Comparison of ENCODE assay signal across 10 cellular contexts in genomic region chr2:111071480-111072143, GRCh38. TPM values are rescaled to one million over a fixed set of nuclear protein-coding genes. Genes with fewer than 3 reads are reported as not detected.
DNase-seq lines count a peak whose midpoint lies in the region; ATAC-seq, FAIRE-seq and TF ChIP-seq lines count a peak whose summit lies in the region.
"Had no signal": no experiment of that assay in that cellular context is flagged by ENCODE, and none has a peak within 500 bp of the region (broad histone marks: within the 10 kb centered on the region; RNA-seq: fewer than 3 reads in every experiment).

No MANE protein-coding gene starts in this region.

- H3K36me3 Mint-ChIP-seq in activated naive CD8-positive, alpha-beta T cell treated with anti-CD3 and anti-CD28 coated beads for 36 hours = peaks cover 2% of the 10 kb centered on the region

- in situ Hi-C loops in GM12878 (cut with MboI) = no loop called here

- intact Hi-C loops in GM12878 (cut with micrococcal nuclease; ENCODE audit: unreplicated experiment) = no loop called here
- intact Hi-C loops in lower lobe of right lung (cut with DNase I) = no loop called here
- intact Hi-C loops in posterior vena cava (cut with DNase I) = no loop called here

- 17% methylated on average over 4 of the region's 4 CpGs for WGBS in GM12878 (ENCODE audit: insufficient coverage, insufficient replicate concordance, low lambda C conversion rate, missing lambda C conversion rate)

- no peak overlapping the region for H2AFZ ChIP-seq in GM12878 (ENCODE audit: control insufficient read depth, low read depth, low read length)

- H3K4me3 ChIP-seq in GM12878 = no peak overlapping the region
- H3K4me3 ChIP-seq in lower lobe of right lung = no peak overlapping the region
- H3K4me3 ChIP-seq: dorsolateral prefrontal cortex had no signal

- CTCF ChIA-PET in GM12878 (lab: Yijun Ruan, JAX) = interaction anchor here (0.6 to 3.7 kb wide), 5 partner anchors 15 to 258 kb away, joined by 3 to 13 read pairs (median 3); no protein-coding TSS in a partner anchor

- no peak overlapping the region for H3K27ac ChIP-seq in GM12878 (ENCODE audit: control insufficient read depth, insufficient read depth)
- peak overlapping the region; percentile 59 for H3K27ac ChIP-seq in lower lobe of right lung
- H3K27ac ChIP-seq: dorsolateral prefrontal cortex had no signal

- TF ChIP-seq POLR2A in GM12878 (IDR thresholded peaks at IDR 0.05; ENCODE audit: low read depth, low read length) = no peak

- DNase-seq in AG08395 (ENCODE audit: low spot score) (peak; percentile 67), HPDE6-E6E7 (ENCODE audit: extremely low spot score) (peak; percentile 31), GM12878 (ENCODE audit: low read depth, low spot score) (peak; percentile 35), lower lobe of right lung (no peak), GF-D8 (lab: John Stamatoyannopoulos, UW) (no peak), posterior vena cava (ENCODE audit: low spot score) (no peak)
- no peak for DNase-seq in activated naive CD8-positive, alpha-beta T cell treated with anti-CD3 and anti-CD28 coated beads for 36 hours
- DNase-seq: dorsolateral prefrontal cortex; stimulated activated CD4-positive, alpha-beta T cell treated with anti-CD3 and anti-CD28 coated beads, Interleukin-4, amount 100 ng/mL, for 24 hours had no signal

- no peaks in the 10 kb centered on the region for H3K79me2 ChIP-seq in GM12878 (ENCODE audit: control insufficient read depth, insufficient read depth, low read length)

- H3K9ac ChIP-seq in GM12878 (ENCODE audit: control insufficient read depth, insufficient read depth, low read length) = no peak overlapping the region

- H3K27me3 ChIP-seq in GM12878 (replicated peaks in 1 of 2; ENCODE audit: control insufficient read depth in 2 of 2, insufficient read depth in 2 of 2, low read length in 1 of 2) (no peaks in the 10 kb centered on the region), lower lobe of right lung (ENCODE audit: low read depth) (no peaks in the 10 kb centered on the region)
- H3K27me3 ChIP-seq: dorsolateral prefrontal cortex had no signal

- no peaks in the 10 kb centered on the region for H3K4me1 Mint-ChIP-seq in activated naive CD8-positive, alpha-beta T cell treated with anti-CD3 and anti-CD28 coated beads for 36 hours

- POLR2A ChIA-PET in GM12878 (lab: Charles Lee) = no interaction called here

- H3K9me3 Mint-ChIP-seq in activated naive CD8-positive, alpha-beta T cell treated with anti-CD3 and anti-CD28 coated beads for 36 hours = peaks cover 22% of the 10 kb centered on the region

- RAD21 ChIA-PET in GM12878 (lab: Charles Lee; ENCODE audit: unreplicated experiment) = interaction anchor here (0.9 to 1.2 kb wide), 3 partner anchors 14 to 45 kb away, joined by 3 to 4 read pairs (median 3); no protein-coding TSS in a partner anchor

- SMC1A ChIA-PET in GM12878 (lab: Charles Lee; ENCODE audit: uncharacterized antibody, unreplicated experiment) = interaction anchor here (0.6 to 1.8 kb wide), 6 partner anchors 9 to 116 kb away, joined by 3 to 6 read pairs (median 4); no protein-coding TSS in a partner anchor

- peaks cover 5% of the 10 kb centered on the region for H3K27me3 Mint-ChIP-seq in activated naive CD8-positive, alpha-beta T cell treated with anti-CD3 and anti-CD28 coated beads for 36 hours

- no TSS peak for BruUV-seq in GM12878 (replicated peaks; lab: Mats Ljungman, UMichigan)

- no peak overlapping the region for H3K4me2 ChIP-seq in GM12878 (ENCODE audit: control insufficient read depth, insufficient read depth)

- H3K27ac Mint-ChIP-seq in activated naive CD8-positive, alpha-beta T cell treated with anti-CD3 and anti-CD28 coated beads for 36 hours = no peak overlapping the region

- peaks cover 7% of the 10 kb centered on the region; the same call in 2 of the 3 replicates for H3K9me3 ChIP-seq in GM12878 (replicated peaks; ENCODE audit: control insufficient read depth, insufficient read depth, low read length)
- no peaks in the 10 kb centered on the region for H3K9me3 ChIP-seq in lower lobe of right lung

- peak; percentile 52 for FAIRE-seq in GM12878 (lab: Jason Lieb, UNC)

- TF ChIP-seq CTCF in GM12878 (IDR thresholded peaks at IDR 0.05 in 2 of 3, conservative IDR thresholded peaks at IDR 0.05 in 1 of 3; ENCODE audit: control insufficient read depth in 2 of 3, extremely low read depth in 1 of 3, insufficient read depth in 1 of 3, low read depth in 3 of 3, low read length in 3 of 3) (no peak), lower lobe of right lung (IDR thresholded peaks at IDR 0.05) (no peak)

- H3K4me1 ChIP-seq in GM12878 (ENCODE audit: control insufficient read depth, insufficient read depth, low read length) = no peaks in the 10 kb centered on the region
- H3K4me1 ChIP-seq in lower lobe of right lung = peaks cover 17% of the 10 kb centered on the region

- no peak overlapping the region for H3K4me3 Mint-ChIP-seq in activated naive CD8-positive, alpha-beta T cell treated with anti-CD3 and anti-CD28 coated beads for 36 hours

- ATAC-seq in GM12878 (peak; percentile 83), lower lobe of right lung (peak; percentile 73 to 75), HG03520 (IDR thresholded peaks at IDR 0.05; ENCODE audit: unreplicated experiment) (no peak)

- no peak for TF ChIP-seq RAD21 in GM12878 (IDR thresholded peaks at IDR 0.05; ENCODE audit: insufficient read depth, low read depth, low read length)

- TF ChIP-seq EP300 in GM12878 (IDR thresholded peaks at IDR 0.05; ENCODE audit: borderline replicate concordance in 1 of 2, control insufficient read depth in 1 of 2, low read depth in 2 of 2, low read length in 2 of 2) = no peak

- H3K36me3 ChIP-seq in GM12878 (ENCODE audit: control insufficient read depth in 2 of 2, insufficient read depth in 2 of 2, low read length in 1 of 2) (no peaks in the 10 kb centered on the region), lower lobe of right lung (no peaks in the 10 kb centered on the region)

- H4K20me1 ChIP-seq in GM12878 (ENCODE audit: control insufficient read depth, insufficient read depth) = no peaks in the 10 kb centered on the region

TF ChIP-seq in GM12878, 131 proteins besides CTCF, POLR2A, EP300 and RAD21:
- TF ChIP-seq IKZF1 (conservative IDR thresholded peaks at IDR 0.05) = peak; percentile 55
- no peak for TF ChIP-seq IRF5 (IDR thresholded peaks at IDR 0.05; ENCODE audit: borderline replicate concordance)
- TF ChIP-seq EED (IDR thresholded peaks at IDR 0.05; ENCODE audit: low read depth) = 0 out of 2 replicates have a peak, but pooled peaks have one; percentile 15
- peak; percentile 52 to 63; a peak in 2 of 4 replicates for TF ChIP-seq IKZF2 (IDR thresholded peaks at IDR 0.05)
- no peak for TF ChIP-seq KDM1A (IDR thresholded peaks at IDR 0.05; ENCODE audit: borderline replicate concordance)
- peak; percentile 48; the same call in 1 of the 2 replicates for TF ChIP-seq RUNX3 (IDR thresholded peaks at IDR 0.05; ENCODE audit: low read length)
- TF ChIP-seq BMI1 (IDR thresholded peaks at IDR 0.05; ENCODE audit: borderline replicate concordance) = no peak
- no peak for TF ChIP-seq POLR2AphosphoS5 (IDR thresholded peaks at IDR 0.05; ENCODE audit: low read length)
- peak; percentile 86 for TF ChIP-seq MEF2B (IDR thresholded peaks at IDR 0.05; ENCODE audit: partially characterized antibody, poor library complexity, severe bottlenecking)
- TF ChIP-seq SPI1 (IDR thresholded peaks at IDR 0.05; ENCODE audit: borderline replicate concordance, insufficient read depth, low read depth, low read length) = peak; percentile 70
- TF ChIP-seq CHD2 (IDR thresholded peaks at IDR 0.05; ENCODE audit: borderline replicate concordance, low read depth, low read length) = no peak
TF ChIP-seq in GM12878: peak in this region for 6.

RNA-seq across cellular contexts. Expression of gene BCL2L11, which starts 49.1 kb away (rescaled TPM):
- 23.2 and 32.3 TPM in 2 replicates for total RNA-seq in GM12878 (2013; cell fraction: nucleolus; rRNA removed)
- total RNA-seq in GM12878 (2014; rRNA removed) (0.60 and 1.0 TPM in 2 replicates), GM12878 (2014; rRNA removed; fragmentation: Illumina TruSeq; extraction: Trizol) (0.88 and 1.2 TPM in 2 replicates), GM12878 (2021) (2.5 and 4.8 TPM in 2 replicates), lower lobe of right lung (23.7 TPM), posterior vena cava (10 to 100 TPM in 1 of 2 donors, 1 to 10 TPM in 1; 4.1 to 10.4 TPM)
- 3.3 TPM for polyA plus RNA-seq in GM12878 (2011; ENCODE audit: low read depth)
- polyA plus RNA-seq in GM12878 (2011; rRNA removed) (9.5 and 10.1 TPM in 2 replicates), GM12878 (2014; fragmentation: Illumina TruSeq; extraction: Trizol) (3.3 and 3.6 TPM in 2 replicates), GM12878 (2014; fragmentation: Nextera tagmentation; extraction: Ambion mirVana) (under 1 TPM; 0.29 to 0.64 TPM), GM12878 (2014; rRNA removed) (1.8 and 2.9 TPM in 2 replicates), GM12878 (2016; fragmentation: Nextera tagmentation; extraction: Ambion mirVana) (under 1 TPM; 0.63 to 0.90 TPM)
- 9.0 and 15.4 TPM in 2 replicates for polyA plus RNA-seq in GM12878 (2011; cell fraction: cytosol; rRNA removed)
- 20.8 and 25.6 TPM in 2 replicates for polyA plus RNA-seq in GM12878 (2011; cell fraction: nucleus; rRNA removed)
- 4.1 and 6.3 TPM in 2 replicates for polyA plus RNA-seq in GM12878 (2012)
- 11.8 and 11.9 TPM in 2 replicates for polyA minus RNA-seq in GM12878 (2011; rRNA and poly(A)+ RNA removed)
- 7.2 and 16.8 TPM in 2 replicates for polyA minus RNA-seq in GM12878 (2011; cell fraction: cytosol; rRNA and poly(A)+ RNA removed)
- 22.4 and 45.4 TPM in 2 replicates for polyA minus RNA-seq in GM12878 (2011; cell fraction: nucleus; rRNA and poly(A)+ RNA removed)
- total RNA-seq in activated naive CD8-positive, alpha-beta T cell treated with anti-CD3 and anti-CD28 coated beads for 36 hours = 10 to 100 TPM; 19.9 TPM

Comparison
In these comparisons a context has a peak if more than half of its experiments do, and no peak if none do; other contexts are left out.
1. DNase-seq: peak in AG08395 (single experiment), HPDE6-E6E7 (single experiment) and GM12878 (single experiment); none in lower lobe of right lung (single experiment), GF-D8 (single experiment), posterior vena cava (single experiment) and activated naive CD8-positive, alpha-beta T cell treated with anti-CD3 and anti-CD28 coated beads for 36 hours (single experiment).